Comparison of ENCODE assay signal across 1 cellular context in the genomic region with DNA sequence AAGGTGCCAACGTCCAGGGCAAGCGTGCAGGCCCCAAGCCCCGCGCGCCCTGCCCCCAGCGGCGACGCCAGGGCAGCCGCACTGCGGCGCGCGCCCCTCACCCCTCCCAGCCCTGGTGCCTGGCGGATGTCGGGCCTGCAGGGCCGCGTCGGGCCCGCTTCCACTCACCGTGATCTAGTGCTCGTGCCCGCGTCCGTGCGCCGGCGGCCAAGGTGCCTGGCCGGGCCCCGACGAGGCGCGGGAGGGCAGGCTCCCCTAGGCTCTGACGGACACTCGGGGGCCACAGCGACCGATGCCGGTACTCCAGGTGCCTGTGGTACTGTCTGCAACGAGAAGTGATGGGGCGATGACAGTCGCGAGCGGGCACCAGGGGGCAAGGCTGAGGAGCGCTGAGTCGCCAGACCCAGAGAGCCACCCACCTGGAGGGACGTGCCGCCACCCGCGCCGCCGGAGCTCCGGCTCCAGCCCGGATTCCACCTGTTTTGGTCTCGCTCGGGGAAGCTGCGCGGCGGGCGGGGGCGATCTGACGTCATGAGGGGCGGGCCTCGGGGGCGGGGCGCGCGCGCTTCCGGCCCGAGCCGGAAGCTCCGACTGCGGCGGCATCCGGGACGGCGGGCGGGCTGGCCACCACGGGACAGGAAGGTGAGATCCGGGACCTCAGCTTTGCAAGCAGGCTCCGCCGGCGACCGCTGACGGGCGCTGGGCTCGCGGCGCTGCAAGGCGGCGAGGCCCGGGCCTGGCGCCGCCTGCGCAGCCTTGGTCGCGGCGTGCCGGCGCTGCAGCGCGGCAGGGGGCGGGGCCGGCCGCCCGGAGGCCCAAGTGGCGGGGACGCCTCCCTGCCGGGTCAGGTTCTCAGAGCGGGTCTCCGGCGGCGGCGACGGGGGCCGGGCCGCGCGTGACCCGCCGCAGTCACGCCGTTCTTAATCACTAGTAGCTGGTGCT.
TF ChIP-seq lines count a peak whose summit lies in the region.

A gene with protein sequence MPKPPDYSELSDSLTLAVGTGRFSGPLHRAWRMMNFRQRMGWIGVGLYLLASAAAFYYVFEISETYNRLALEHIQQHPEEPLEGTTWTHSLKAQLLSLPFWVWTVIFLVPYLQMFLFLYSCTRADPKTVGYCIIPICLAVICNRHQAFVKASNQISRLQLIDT (plus strand): TSS at position 927 of the 942 bp plus-strand sequence. CDS start 89 bp downstream, outside the sequence.
A gene with protein sequence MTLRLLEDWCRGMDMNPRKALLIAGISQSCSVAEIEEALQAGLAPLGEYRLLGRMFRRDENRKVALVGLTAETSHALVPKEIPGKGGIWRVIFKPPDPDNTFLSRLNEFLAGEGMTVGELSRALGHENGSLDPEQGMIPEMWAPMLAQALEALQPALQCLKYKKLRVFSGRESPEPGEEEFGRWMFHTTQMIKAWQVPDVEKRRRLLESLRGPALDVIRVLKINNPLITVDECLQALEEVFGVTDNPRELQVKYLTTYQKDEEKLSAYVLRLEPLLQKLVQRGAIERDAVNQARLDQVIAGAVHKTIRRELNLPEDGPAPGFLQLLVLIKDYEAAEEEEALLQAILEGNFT (minus strand): TSS at position 507 of the 942 bp plus-strand sequence. CDS start 655 bp downstream, outside the sequence.

TF ChIP-seq in GM12878, 131 proteins besides CTCF, POLR2A, EP300 and RAD21 (continued from another document):
- TF ChIP-seq POLR2AphosphoS5 (IDR thresholded peaks at IDR 0.05; ENCODE audit: low read length): peak; percentile 82; the same call in 1 of the 2 replicates
- TF ChIP-seq KAT2A (conservative IDR thresholded peaks at IDR 0.05; ENCODE audit: control insufficient read depth, low read depth, low read length): no peak
- TF ChIP-seq, protein P1, sequence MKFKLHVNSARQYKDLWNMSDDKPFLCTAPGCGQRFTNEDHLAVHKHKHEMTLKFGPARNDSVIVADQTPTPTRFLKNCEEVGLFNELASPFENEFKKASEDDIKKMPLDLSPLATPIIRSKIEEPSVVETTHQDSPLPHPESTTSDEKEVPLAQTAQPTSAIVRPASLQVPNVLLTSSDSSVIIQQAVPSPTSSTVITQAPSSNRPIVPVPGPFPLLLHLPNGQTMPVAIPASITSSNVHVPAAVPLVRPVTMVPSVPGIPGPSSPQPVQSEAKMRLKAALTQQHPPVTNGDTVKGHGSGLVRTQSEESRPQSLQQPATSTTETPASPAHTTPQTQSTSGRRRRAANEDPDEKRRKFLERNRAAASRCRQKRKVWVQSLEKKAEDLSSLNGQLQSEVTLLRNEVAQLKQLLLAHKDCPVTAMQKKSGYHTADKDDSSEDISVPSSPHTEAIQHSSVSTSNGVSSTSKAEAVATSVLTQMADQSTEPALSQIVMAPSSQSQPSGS (IDR thresholded peaks at IDR 0.05; ENCODE audit: low read length): no peak
- TF ChIP-seq ZNF24 (IDR thresholded peaks at IDR 0.05): 0 out of 2 replicates have a peak, but pooled peaks have one; percentile 7
- no peak for TF ChIP-seq HDAC2 (IDR thresholded peaks at IDR 0.05)
- no peak for TF ChIP-seq PAX8 (IDR thresholded peaks at IDR 0.05)
- peak; percentile 84 for TF ChIP-seq DPF2 (IDR thresholded peaks at IDR 0.05)
- no peak; the same call in 1 of the 2 replicates for TF ChIP-seq EED (IDR thresholded peaks at IDR 0.05; ENCODE audit: low read depth)
- TF ChIP-seq SMC3 (IDR thresholded peaks at IDR 0.05; ENCODE audit: borderline replicate concordance, low read length): no peak
- TF ChIP-seq MEF2B (IDR thresholded peaks at IDR 0.05; ENCODE audit: partially characterized antibody, poor library complexity, severe bottlenecking): no peak
- no peak for TF ChIP-seq CBX5 (IDR thresholded peaks at IDR 0.05; ENCODE audit: low read depth)
- TF ChIP-seq, protein P2, sequence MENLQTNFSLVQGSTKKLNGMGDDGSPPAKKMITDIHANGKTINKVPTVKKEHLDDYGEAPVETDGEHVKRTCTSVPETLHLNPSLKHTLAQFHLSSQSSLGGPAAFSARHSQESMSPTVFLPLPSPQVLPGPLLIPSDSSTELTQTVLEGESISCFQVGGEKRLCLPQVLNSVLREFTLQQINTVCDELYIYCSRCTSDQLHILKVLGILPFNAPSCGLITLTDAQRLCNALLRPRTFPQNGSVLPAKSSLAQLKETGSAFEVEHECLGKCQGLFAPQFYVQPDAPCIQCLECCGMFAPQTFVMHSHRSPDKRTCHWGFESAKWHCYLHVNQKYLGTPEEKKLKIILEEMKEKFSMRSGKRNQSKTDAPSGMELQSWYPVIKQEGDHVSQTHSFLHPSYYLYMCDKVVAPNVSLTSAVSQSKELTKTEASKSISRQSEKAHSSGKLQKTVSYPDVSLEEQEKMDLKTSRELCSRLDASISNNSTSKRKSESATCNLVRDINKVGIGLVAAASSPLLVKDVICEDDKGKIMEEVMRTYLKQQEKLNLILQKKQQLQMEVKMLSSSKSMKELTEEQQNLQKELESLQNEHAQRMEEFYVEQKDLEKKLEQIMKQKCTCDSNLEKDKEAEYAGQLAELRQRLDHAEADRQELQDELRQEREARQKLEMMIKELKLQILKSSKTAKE (IDR thresholded peaks at IDR 0.05; ENCODE audit: low read depth, poor library complexity, severe bottlenecking): no peak
- TF ChIP-seq ATF7 (IDR thresholded peaks at IDR 0.05; ENCODE audit: low read depth): peak; percentile 50
- TF ChIP-seq SUZ12 (IDR thresholded peaks at IDR 0.05; ENCODE audit: unreplicated experiment): no peak
- TF ChIP-seq MXI1 (IDR thresholded peaks at IDR 0.05; ENCODE audit: low read depth, low read length): peak; percentile 77
- TF ChIP-seq PML (IDR thresholded peaks at IDR 0.05; ENCODE audit: low read length): no peak
- TF ChIP-seq BACH1 (IDR thresholded peaks at IDR 0.05; ENCODE audit: borderline replicate concordance): peak; percentile 50; the same call in 1 of the 2 replicates
- no peak for TF ChIP-seq MYB (IDR thresholded peaks at IDR 0.05; ENCODE audit: borderline replicate concordance, low read depth, low read length)
- TF ChIP-seq, protein P3, sequence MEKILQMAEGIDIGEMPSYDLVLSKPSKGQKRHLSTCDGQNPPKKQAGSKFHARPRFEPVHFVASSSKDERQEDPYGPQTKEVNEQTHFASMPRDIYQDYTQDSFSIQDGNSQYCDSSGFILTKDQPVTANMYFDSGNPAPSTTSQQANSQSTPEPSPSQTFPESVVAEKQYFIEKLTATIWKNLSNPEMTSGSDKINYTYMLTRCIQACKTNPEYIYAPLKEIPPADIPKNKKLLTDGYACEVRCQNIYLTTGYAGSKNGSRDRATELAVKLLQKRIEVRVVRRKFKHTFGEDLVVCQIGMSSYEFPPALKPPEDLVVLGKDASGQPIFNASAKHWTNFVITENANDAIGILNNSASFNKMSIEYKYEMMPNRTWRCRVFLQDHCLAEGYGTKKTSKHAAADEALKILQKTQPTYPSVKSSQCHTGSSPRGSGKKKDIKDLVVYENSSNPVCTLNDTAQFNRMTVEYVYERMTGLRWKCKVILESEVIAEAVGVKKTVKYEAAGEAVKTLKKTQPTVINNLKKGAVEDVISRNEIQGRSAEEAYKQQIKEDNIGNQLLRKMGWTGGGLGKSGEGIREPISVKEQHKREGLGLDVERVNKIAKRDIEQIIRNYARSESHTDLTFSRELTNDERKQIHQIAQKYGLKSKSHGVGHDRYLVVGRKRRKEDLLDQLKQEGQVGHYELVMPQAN (conservative IDR thresholded peaks at IDR 0.05): no peak; the same call in none of the 2 replicates
- TF ChIP-seq IKZF1 (conservative IDR thresholded peaks at IDR 0.05): peak; percentile 85
- TF ChIP-seq SIX5 (IDR thresholded peaks at IDR 0.05; ENCODE audit: low read depth, low read length, severe bottlenecking): no peak
- TF ChIP-seq SMAD1 (IDR thresholded peaks at IDR 0.05; ENCODE audit: low read depth, partially characterized antibody): no peak
- TF ChIP-seq, protein P4, sequence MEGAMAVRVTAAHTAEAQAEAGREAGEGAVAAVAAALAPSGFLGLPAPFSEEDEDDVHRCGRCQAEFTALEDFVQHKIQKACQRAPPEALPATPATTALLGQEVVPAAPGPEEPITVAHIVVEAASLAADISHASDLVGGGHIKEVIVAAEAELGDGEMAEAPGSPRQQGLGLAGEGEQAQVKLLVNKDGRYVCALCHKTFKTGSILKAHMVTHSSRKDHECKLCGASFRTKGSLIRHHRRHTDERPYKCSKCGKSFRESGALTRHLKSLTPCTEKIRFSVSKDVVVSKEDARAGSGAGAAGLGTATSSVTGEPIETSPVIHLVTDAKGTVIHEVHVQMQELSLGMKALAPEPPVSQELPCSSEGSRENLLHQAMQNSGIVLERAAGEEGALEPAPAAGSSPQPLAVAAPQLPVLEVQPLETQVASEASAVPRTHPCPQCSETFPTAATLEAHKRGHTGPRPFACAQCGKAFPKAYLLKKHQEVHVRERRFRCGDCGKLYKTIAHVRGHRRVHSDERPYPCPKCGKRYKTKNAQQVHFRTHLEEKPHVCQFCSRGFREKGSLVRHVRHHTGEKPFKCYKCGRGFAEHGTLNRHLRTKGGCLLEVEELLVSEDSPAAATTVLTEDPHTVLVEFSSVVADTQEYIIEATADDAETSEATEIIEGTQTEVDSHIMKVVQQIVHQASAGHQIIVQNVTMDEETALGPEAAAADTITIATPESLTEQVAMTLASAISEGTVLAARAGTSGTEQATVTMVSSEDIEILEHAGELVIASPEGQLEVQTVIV (IDR thresholded peaks at IDR 0.05; ENCODE audit: borderline replicate concordance, partially characterized antibody): no peak
- TF ChIP-seq, protein P5, sequence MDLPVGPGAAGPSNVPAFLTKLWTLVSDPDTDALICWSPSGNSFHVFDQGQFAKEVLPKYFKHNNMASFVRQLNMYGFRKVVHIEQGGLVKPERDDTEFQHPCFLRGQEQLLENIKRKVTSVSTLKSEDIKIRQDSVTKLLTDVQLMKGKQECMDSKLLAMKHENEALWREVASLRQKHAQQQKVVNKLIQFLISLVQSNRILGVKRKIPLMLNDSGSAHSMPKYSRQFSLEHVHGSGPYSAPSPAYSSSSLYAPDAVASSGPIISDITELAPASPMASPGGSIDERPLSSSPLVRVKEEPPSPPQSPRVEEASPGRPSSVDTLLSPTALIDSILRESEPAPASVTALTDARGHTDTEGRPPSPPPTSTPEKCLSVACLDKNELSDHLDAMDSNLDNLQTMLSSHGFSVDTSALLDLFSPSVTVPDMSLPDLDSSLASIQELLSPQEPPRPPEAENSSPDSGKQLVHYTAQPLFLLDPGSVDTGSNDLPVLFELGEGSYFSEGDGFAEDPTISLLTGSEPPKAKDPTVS (IDR thresholded peaks at IDR 0.05; ENCODE audit: low read depth, low read length): no peak
- no peak for TF ChIP-seq ZNF384 (IDR thresholded peaks at IDR 0.05; ENCODE audit: borderline replicate concordance, low read depth, low read length)
- TF ChIP-seq ZNF207 (IDR thresholded peaks at IDR 0.05; ENCODE audit: borderline replicate concordance): peak; percentile 72; the same call in 1 of the 2 replicates
- TF ChIP-seq, protein P6, sequence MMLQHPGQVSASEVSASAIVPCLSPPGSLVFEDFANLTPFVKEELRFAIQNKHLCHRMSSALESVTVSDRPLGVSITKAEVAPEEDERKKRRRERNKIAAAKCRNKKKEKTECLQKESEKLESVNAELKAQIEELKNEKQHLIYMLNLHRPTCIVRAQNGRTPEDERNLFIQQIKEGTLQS (IDR thresholded peaks at IDR 0.05; ENCODE audit: borderline replicate concordance, extremely low read depth, low read depth, low read length): no peak
- no peak for TF ChIP-seq RAD51 (IDR thresholded peaks at IDR 0.05)
- TF ChIP-seq, protein P7, sequence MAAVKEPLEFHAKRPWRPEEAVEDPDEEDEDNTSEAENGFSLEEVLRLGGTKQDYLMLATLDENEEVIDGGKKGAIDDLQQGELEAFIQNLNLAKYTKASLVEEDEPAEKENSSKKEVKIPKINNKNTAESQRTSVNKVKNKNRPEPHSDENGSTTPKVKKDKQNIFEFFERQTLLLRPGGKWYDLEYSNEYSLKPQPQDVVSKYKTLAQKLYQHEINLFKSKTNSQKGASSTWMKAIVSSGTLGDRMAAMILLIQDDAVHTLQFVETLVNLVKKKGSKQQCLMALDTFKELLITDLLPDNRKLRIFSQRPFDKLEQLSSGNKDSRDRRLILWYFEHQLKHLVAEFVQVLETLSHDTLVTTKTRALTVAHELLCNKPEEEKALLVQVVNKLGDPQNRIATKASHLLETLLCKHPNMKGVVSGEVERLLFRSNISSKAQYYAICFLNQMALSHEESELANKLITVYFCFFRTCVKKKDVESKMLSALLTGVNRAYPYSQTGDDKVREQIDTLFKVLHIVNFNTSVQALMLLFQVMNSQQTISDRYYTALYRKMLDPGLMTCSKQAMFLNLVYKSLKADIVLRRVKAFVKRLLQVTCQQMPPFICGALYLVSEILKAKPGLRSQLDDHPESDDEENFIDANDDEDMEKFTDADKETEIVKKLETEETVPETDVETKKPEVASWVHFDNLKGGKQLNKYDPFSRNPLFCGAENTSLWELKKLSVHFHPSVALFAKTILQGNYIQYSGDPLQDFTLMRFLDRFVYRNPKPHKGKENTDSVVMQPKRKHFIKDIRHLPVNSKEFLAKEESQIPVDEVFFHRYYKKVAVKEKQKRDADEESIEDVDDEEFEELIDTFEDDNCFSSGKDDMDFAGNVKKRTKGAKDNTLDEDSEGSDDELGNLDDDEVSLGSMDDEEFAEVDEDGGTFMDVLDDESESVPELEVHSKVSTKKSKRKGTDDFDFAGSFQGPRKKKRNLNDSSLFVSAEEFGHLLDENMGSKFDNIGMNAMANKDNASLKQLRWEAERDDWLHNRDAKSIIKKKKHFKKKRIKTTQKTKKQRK (IDR thresholded peaks at IDR 0.05; ENCODE audit: low read depth, low read length): no peak
- no peak for TF ChIP-seq RELA (IDR thresholded peaks at IDR 0.05; ENCODE audit: borderline replicate concordance, partially characterized antibody)
- TF ChIP-seq HDGF (IDR thresholded peaks at IDR 0.05): peak; percentile 34; the same call in 1 of the 2 replicates
- peak; percentile 93 for TF ChIP-seq STAT1 (conservative IDR thresholded peaks at IDR 0.05)
- TF ChIP-seq, protein P8, sequence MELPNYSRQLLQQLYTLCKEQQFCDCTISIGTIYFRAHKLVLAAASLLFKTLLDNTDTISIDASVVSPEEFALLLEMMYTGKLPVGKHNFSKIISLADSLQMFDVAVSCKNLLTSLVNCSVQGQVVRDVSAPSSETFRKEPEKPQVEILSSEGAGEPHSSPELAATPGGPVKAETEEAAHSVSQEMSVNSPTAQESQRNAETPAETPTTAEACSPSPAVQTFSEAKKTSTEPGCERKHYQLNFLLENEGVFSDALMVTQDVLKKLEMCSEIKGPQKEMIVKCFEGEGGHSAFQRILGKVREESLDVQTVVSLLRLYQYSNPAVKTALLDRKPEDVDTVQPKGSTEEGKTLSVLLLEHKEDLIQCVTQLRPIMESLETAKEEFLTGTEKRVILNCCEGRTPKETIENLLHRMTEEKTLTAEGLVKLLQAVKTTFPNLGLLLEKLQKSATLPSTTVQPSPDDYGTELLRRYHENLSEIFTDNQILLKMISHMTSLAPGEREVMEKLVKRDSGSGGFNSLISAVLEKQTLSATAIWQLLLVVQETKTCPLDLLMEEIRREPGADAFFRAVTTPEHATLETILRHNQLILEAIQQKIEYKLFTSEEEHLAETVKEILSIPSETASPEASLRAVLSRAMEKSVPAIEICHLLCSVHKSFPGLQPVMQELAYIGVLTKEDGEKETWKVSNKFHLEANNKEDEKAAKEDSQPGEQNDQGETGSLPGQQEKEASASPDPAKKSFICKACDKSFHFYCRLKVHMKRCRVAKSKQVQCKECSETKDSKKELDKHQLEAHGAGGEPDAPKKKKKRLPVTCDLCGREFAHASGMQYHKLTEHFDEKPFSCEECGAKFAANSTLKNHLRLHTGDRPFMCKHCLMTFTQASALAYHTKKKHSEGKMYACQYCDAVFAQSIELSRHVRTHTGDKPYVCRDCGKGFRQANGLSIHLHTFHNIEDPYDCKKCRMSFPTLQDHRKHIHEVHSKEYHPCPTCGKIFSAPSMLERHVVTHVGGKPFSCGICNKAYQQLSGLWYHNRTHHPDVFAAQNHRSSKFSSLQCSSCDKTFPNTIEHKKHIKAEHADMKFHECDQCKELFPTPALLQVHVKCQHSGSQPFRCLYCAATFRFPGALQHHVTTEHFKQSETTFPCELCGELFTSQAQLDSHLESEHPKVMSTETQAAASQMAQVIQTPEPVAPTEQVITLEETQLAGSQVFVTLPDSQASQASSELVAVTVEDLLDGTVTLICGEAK (IDR thresholded peaks at IDR 0.05; ENCODE audit: borderline replicate concordance): no peak
